8 cellular contexts compared by ENCODE assay signal in genomic region chr1:16921391-16922185, GRCh38. TPM values are rescaled to one million over a fixed set of nuclear protein-coding genes. Genes with fewer than 3 reads are reported as not detected.
A peak's percentile ranks its signal among the peaks of the same experiment; 100 is the strongest.
DNase-seq lines count a peak whose midpoint lies in the region; ATAC-seq, FAIRE-seq and TF ChIP-seq lines count a peak whose summit lies in the region.

TSS of gene CROCC (plus strand) at chr1:16921931. CDS start at chr1:16922019, 88 bp downstream.

- no peaks in the 10 kb centered on the region for H4K20me1 ChIP-seq in PC-3 (ENCODE audit: low read length)
- no peaks in the 10 kb centered on the region for H4K20me1 ChIP-seq in GM12878 (ENCODE audit: control insufficient read depth, insufficient read depth)

- no peak for FAIRE-seq in GM12878 (lab: Jason Lieb, UNC)

- H2AFZ ChIP-seq in PC-3 (ENCODE audit: low read length) (no peak within 1 kb of the TSS), GM12878 (ENCODE audit: control insufficient read depth, low read depth, low read length) (peak within 1 kb of the TSS; percentile 34)

- peak within 1 kb of the TSS in 3 of 6 donors; percentile 39 to 71 (median 64) for H3K27ac Mint-ChIP-seq in immature natural killer cell

- TF ChIP-seq POLR2A in GM12878 (IDR thresholded peaks at IDR 0.05; ENCODE audit: low read depth, low read length): no peak

- H3K79me2 ChIP-seq in PC-3 (ENCODE audit: low read length) (no peaks in the 10 kb centered on the region), GM12878 (ENCODE audit: control insufficient read depth, insufficient read depth, low read length) (no peaks in the 10 kb centered on the region)

- SMC1A ChIA-PET in GM12878 (lab: Charles Lee; ENCODE audit: uncharacterized antibody, unreplicated experiment): no interaction called here

- H3K36me3 Mint-ChIP-seq in immature natural killer cell: no peaks in the 10 kb centered on the region

- TF ChIP-seq CTCF in PC-3 (conservative IDR thresholded peaks at IDR 0.05; ENCODE audit: low read depth, low read length): no peak
- no peak for TF ChIP-seq CTCF in GM12878 (IDR thresholded peaks at IDR 0.05 in 2 of 3, conservative IDR thresholded peaks at IDR 0.05 in 1 of 3; ENCODE audit: control insufficient read depth in 2 of 3, extremely low read depth in 1 of 3, insufficient read depth in 1 of 3, low read depth in 3 of 3, low read length in 3 of 3)

- H3K27me3 Mint-ChIP-seq in immature natural killer cell (ENCODE audit: low read depth in 3 of 3): peaks cover 0 to 3% (median 2%) of the 10 kb centered on the region in 3 donors

- RAD21 ChIA-PET in GM12878 (lab: Charles Lee; ENCODE audit: unreplicated experiment): no interaction called here

- H3K4me1 ChIP-seq in PC-3 (ENCODE audit: insufficient read depth, low read length) (no peaks in the 10 kb centered on the region), GM12878 (ENCODE audit: control insufficient read depth, insufficient read depth, low read length) (no peaks in the 10 kb centered on the region)

- H3K9me3 Mint-ChIP-seq in immature natural killer cell: no peaks in the 10 kb centered on the region

- H3K27me3 ChIP-seq in PC-3 (ENCODE audit: low read length): no peaks in the 10 kb centered on the region
- H3K27me3 ChIP-seq in GM12878 (replicated peaks in 1 of 2; ENCODE audit: control insufficient read depth in 2 of 2, insufficient read depth in 2 of 2, low read length in 1 of 2): no peaks in the 10 kb centered on the region

- no peak for TF ChIP-seq RAD21 in GM12878 (IDR thresholded peaks at IDR 0.05; ENCODE audit: insufficient read depth, low read depth, low read length)

- H3K4me3 Mint-ChIP-seq in immature natural killer cell: peak within 1 kb of the TSS; percentile 66 to 80 (median 70)

- BruUV-seq in PC-3 (replicated peaks; lab: Mats Ljungman, UMichigan) (no TSS peak), GM12878 (replicated peaks; lab: Mats Ljungman, UMichigan) (no TSS peak)

- no peaks in the 10 kb centered on the region for H3K36me3 ChIP-seq in PC-3 (ENCODE audit: low read depth, low read length)
- no peaks in the 10 kb centered on the region for H3K36me3 ChIP-seq in GM12878 (ENCODE audit: control insufficient read depth in 2 of 2, insufficient read depth in 2 of 2, low read length in 1 of 2)

- H3K4me3 ChIP-seq in PC-3 (ENCODE audit: low read length) (no peak within 1 kb of the TSS), GM12878 (no peak within 1 kb of the TSS)

- WGBS in GM12878 (ENCODE audit: insufficient coverage, insufficient replicate concordance, low lambda C conversion rate, missing lambda C conversion rate): 16% methylated on average over 17 of the region's 17 CpGs

- H3K4me2 ChIP-seq in PC-3 (ENCODE audit: low read length) (no peak within 1 kb of the TSS), GM12878 (ENCODE audit: control insufficient read depth, insufficient read depth) (no peak within 1 kb of the TSS)

- H3K27ac ChIP-seq in PC-3 (ENCODE audit: low read length) (no peak within 1 kb of the TSS), GM12878 (ENCODE audit: control insufficient read depth, insufficient read depth) (no peak within 1 kb of the TSS)

- CTCF ChIA-PET in PC-3 (lab: Charles Lee) (no interaction called here), GM12878 (lab: Yijun Ruan, JAX) (no interaction called here)

- no peak for TF ChIP-seq EP300 in GM12878 (IDR thresholded peaks at IDR 0.05; ENCODE audit: borderline replicate concordance in 1 of 2, control insufficient read depth in 1 of 2, low read depth in 2 of 2, low read length in 2 of 2)

- H3K9me3 ChIP-seq in PC-3 (ENCODE audit: low read length) (no peaks in the 10 kb centered on the region), GM12878 (replicated peaks; ENCODE audit: control insufficient read depth, insufficient read depth, low read length) (no peaks in the 10 kb centered on the region)

- no peaks in the 10 kb centered on the region for H3K9me2 ChIP-seq in PC-3 (replicated peaks; ENCODE audit: low read length)

- intact Hi-C loops in PC-3 (cut with micrococcal nuclease) (no loop called here), GM12878 (cut with micrococcal nuclease; ENCODE audit: unreplicated experiment) (no loop called here)

- H3K4me1 Mint-ChIP-seq in immature natural killer cell: peaks cover 21 to 22% of the 10 kb centered on the region in 2 donors

- no peaks in the 10 kb centered on the region for H3F3A ChIP-seq in PC-3 (ENCODE audit: low read length, unreplicated experiment)

- in situ Hi-C loops in GM12878 (cut with MboI): no loop called here

- DNase-seq in NCI-H146 (lab: John Stamatoyannopoulos, UW): peak; percentile 48
- no peak for DNase-seq in NCI-H146 treated with DMSO at 0.1 percent for 48 hours (lab: John Stamatoyannopoulos, UW; ENCODE audit: unreplicated experiment)
- DNase-seq in PC-3: no peak
- DNase-seq in GM12878 (ENCODE audit: low read depth, low spot score): no peak
- peak; percentile 24 to 29 (median 24) for DNase-seq in immature natural killer cell
- DNase-seq in stimulated activated CD8-positive, alpha-beta memory T cell treated with anti-CD3 and anti-CD28 coated beads, Interleukin-2, amount 100 ng/mL, for 48 hours (ENCODE audit: low read depth in 2 of 2): peak; percentile 47 to 58

- ATAC-seq in PC-3 (no peak), GM12878 (peak; percentile 53; the same call in 2 of the 3 replicates), HG03108 (IDR thresholded peaks at IDR 0.05; ENCODE audit: unreplicated experiment) (no peak), HG03469 (IDR thresholded peaks at IDR 0.05; ENCODE audit: unreplicated experiment) (no peak)

- POLR2A ChIA-PET in PC-3 (lab: Charles Lee; ENCODE audit: unreplicated experiment): no interaction called here
- POLR2A ChIA-PET in GM12878 (lab: Charles Lee): no interaction called here

- H3K9ac ChIP-seq in PC-3 (ENCODE audit: low read length) (no peak within 1 kb of the TSS), GM12878 (ENCODE audit: control insufficient read depth, insufficient read depth, low read length) (no peak within 1 kb of the TSS)

TF ChIP-seq in GM12878, 131 proteins besides CTCF, POLR2A, EP300 and RAD21 (continues in another document):
- TF ChIP-seq YBX1 (IDR thresholded peaks at IDR 0.05) (no peak), PML (IDR thresholded peaks at IDR 0.05; ENCODE audit: low read length) (no peak), RAD51 (IDR thresholded peaks at IDR 0.05) (peak; percentile 15; the same call in 1 of the 2 replicates), ZNF384 (IDR thresholded peaks at IDR 0.05; ENCODE audit: borderline replicate concordance, low read depth, low read length) (no peak), CBX5 (IDR thresholded peaks at IDR 0.05; ENCODE audit: low read depth) (no peak), NR2F1 (conservative IDR thresholded peaks at IDR 0.05) (peak; percentile 54), USF1 (IDR thresholded peaks at IDR 0.05; ENCODE audit: borderline replicate concordance, extremely low read length, insufficient read depth, low read depth, low read length) (peak; percentile 36), CHD2 (IDR thresholded peaks at IDR 0.05; ENCODE audit: borderline replicate concordance, low read depth, low read length) (no peak), FOXK2 (IDR thresholded peaks at IDR 0.05) (no peak), USF2 (IDR thresholded peaks at IDR 0.05; ENCODE audit: borderline replicate concordance, low read depth, low read length) (no peak), SMAD5 (IDR thresholded peaks at IDR 0.05; ENCODE audit: low read depth) (no peak), STAT1 (conservative IDR thresholded peaks at IDR 0.05) (no peak), KLF5 (IDR thresholded peaks at IDR 0.05; ENCODE audit: partially characterized antibody) (no peak), RCOR1 (conservative IDR thresholded peaks at IDR 0.05; ENCODE audit: low read depth, low read length) (no peak), NFIC (IDR thresholded peaks at IDR 0.05; ENCODE audit: low read depth, low read length) (no peak), SUPT20H (IDR thresholded peaks at IDR 0.05; ENCODE audit: borderline replicate concordance, control insufficient read depth, low read depth, low read length) (no peak)

RNA-seq across cellular contexts. Expression of gene CROCC, which starts in this region (rescaled TPM):
- total RNA-seq in PC-3 (2014; rRNA removed) (24.6 and 51.6 TPM in 2 replicates), GM12878 (2014; rRNA removed) (3.2 and 3.4 TPM in 2 replicates), GM12878 (2014; rRNA removed; fragmentation: Illumina TruSeq; extraction: Trizol) (1.8 and 1.9 TPM in 2 replicates), GM12878 (2021) (3.3 and 3.4 TPM in 2 replicates)
- total RNA-seq in GM12878 (2013; cell fraction: nucleolus; rRNA removed): 9.3 and 12.0 TPM in 2 replicates
- polyA plus RNA-seq in GM12878 (2011; ENCODE audit: low read depth): 2.2 TPM
- polyA plus RNA-seq in GM12878 (2011; rRNA removed) (1.4 and 2.7 TPM in 2 replicates), GM12878 (2014; fragmentation: Illumina TruSeq; extraction: Trizol) (1.0 and 3.0 TPM in 2 replicates), GM12878 (2014; fragmentation: Nextera tagmentation; extraction: Ambion mirVana) (under 1 TPM; 0.04 to 0.05 TPM), GM12878 (2014; rRNA removed) (5.0 and 5.5 TPM in 2 replicates), GM12878 (2016; fragmentation: Nextera tagmentation; extraction: Ambion mirVana) (under 1 TPM; 0.82 to 0.84 TPM), immature natural killer cell (1 to 10 TPM in 2 of 3 donors, under 1 TPM in 1; 0.35 to 6.5 (median 5.4) TPM)
- polyA plus RNA-seq in GM12878 (2011; cell fraction: cytosol; rRNA removed): 2.1 and 3.4 TPM in 2 replicates
- 21.7 and 22.1 TPM in 2 replicates for polyA plus RNA-seq in GM12878 (2011; cell fraction: nucleus; rRNA removed)
- 3.6 and 6.5 TPM in 2 replicates for polyA plus RNA-seq in GM12878 (2012)
- polyA minus RNA-seq in GM12878 (2011; rRNA and poly(A)+ RNA removed): 3.1 and 5.0 TPM in 2 replicates
- 0.52 and 0.53 TPM in 2 replicates for polyA minus RNA-seq in GM12878 (2011; cell fraction: cytosol; rRNA and poly(A)+ RNA removed)
- polyA minus RNA-seq in GM12878 (2011; cell fraction: nucleus; rRNA and poly(A)+ RNA removed): 4.2 and 6.5 TPM in 2 replicates

Comparison
In these comparisons a context has a peak if more than half of its experiments do, and no peak if none do; other contexts are left out.
1. DNase-seq: peak in NCI-H146 (single experiment), immature natural killer cell (3 of 3) and stimulated activated CD8-positive, alpha-beta memory T cell treated with anti-CD3 and anti-CD28 coated beads, Interleukin-2, amount 100 ng/mL, for 48 hours (2 of 2); none in NCI-H146 treated with DMSO at 0.1 percent for 48 hours (single experiment), PC-3 (single experiment) and GM12878 (single experiment).